In genomic region chr14:20455355-20456300, GRCh38 we compare ENCODE assay signal across 8 cellular contexts. TPM values are rescaled to one million over a fixed set of nuclear protein-coding genes. Genes with fewer than 3 reads are reported as not detected.
DNase-seq lines count a peak whose midpoint lies in the region; ATAC-seq and TF ChIP-seq lines count a peak whose summit lies in the region.

No MANE protein-coding gene starts in this region.

- POLR2A ChIA-PET in naive thymus-derived CD4-positive, alpha-beta T cell (lab: Charles Lee): interaction anchor here (0.5 to 4.4 kb wide), 28 partner anchors 8 to 227 kb away, joined by 3 to 47 read pairs (median 5); partner anchors contain the start of genes PARP2, PNP and TEP1

- peak overlapping the region; percentile 83 to 97 (median 88) for H3K27ac ChIP-seq in Peyer's patch
- peak overlapping the region; percentile 85 for H3K27ac ChIP-seq in naive thymus-derived CD4-positive, alpha-beta T cell (ENCODE audit: low read depth, low read length)

- H3K4me1 Mint-ChIP-seq in naive thymus-derived CD4-positive, alpha-beta T cell: peaks cover 15 to 39% (median 28%) of the 10 kb centered on the region in 7 donors

- H3K4me1 ChIP-seq in Peyer's patch (peaks cover 0 to 58% (median 20%) of the 10 kb centered on the region in 4 donors), endocrine pancreas (ENCODE audit: control insufficient read depth, insufficient read depth, low read length) (peaks cover 5% of the 10 kb centered on the region)
- peaks cover 20 to 27% of the 10 kb centered on the region in 2 donors for H3K4me1 ChIP-seq in naive thymus-derived CD4-positive, alpha-beta T cell (ENCODE audit: control insufficient read depth in 2 of 2, insufficient read depth in 2 of 2, low read length in 2 of 2)

- H3K27me3 Mint-ChIP-seq in naive thymus-derived CD4-positive, alpha-beta T cell: no peaks in the 10 kb centered on the region

- TF ChIP-seq CTCF in Peyer's patch (IDR thresholded peaks at IDR 0.05): no peak

- no peak for TF ChIP-seq POLR2A in Peyer's patch (IDR thresholded peaks at IDR 0.05)

- H3K9ac ChIP-seq in endocrine pancreas (ENCODE audit: control insufficient read depth, insufficient read depth, low read length): peak overlapping the region; percentile 87

- ATAC-seq in GM19351 (IDR thresholded peaks at IDR 0.05; ENCODE audit: unreplicated experiment) (peak; percentile 50), HG03354 (IDR thresholded peaks at IDR 0.05; ENCODE audit: poor library complexity, severe bottlenecking, unreplicated experiment) (peak; percentile 64)
- ATAC-seq in naive thymus-derived CD4-positive, alpha-beta T cell: peak; percentile 78

- H3K36me3 ChIP-seq in Peyer's patch (peaks cover 0 to 48% (median 0%) of the 10 kb centered on the region in 3 donors), endocrine pancreas (ENCODE audit: control insufficient read depth, insufficient read depth, low read length) (no peaks in the 10 kb centered on the region)
- peaks cover 24 to 56% (median 25%) of the 10 kb centered on the region in 3 experiments for H3K36me3 ChIP-seq in naive thymus-derived CD4-positive, alpha-beta T cell (ENCODE audit: control insufficient read depth in 2 of 3, insufficient read depth in 3 of 3, low read length in 3 of 3)

- H3K36me3 Mint-ChIP-seq in naive thymus-derived CD4-positive, alpha-beta T cell: peaks cover 6 to 31% (median 18%) of the 10 kb centered on the region in 5 donors

- CTCF ChIA-PET in naive thymus-derived CD4-positive, alpha-beta T cell (lab: Charles Lee): interaction anchor here (0.9 to 1.5 kb wide), 4 partner anchors 14 to 226 kb away, joined by 3 to 6 read pairs (median 3); no protein-coding TSS in a partner anchor

- intact Hi-C loops in naive thymus-derived CD4-positive, alpha-beta T cell (cut with micrococcal nuclease): loop anchor here (1.0 to 10.0 kb wide), 15 partner anchors 14 to 999 kb away; partner anchors contain the start of genes PARP2 (in 2 of the 2), CCNB1IP1 (in 1 of the 2), CHD8 (in 1 of the 2) and PNP (in 1 of the 2)

- H3K27me3 ChIP-seq in Peyer's patch (no peaks in the 10 kb centered on the region), endocrine pancreas (ENCODE audit: control insufficient read depth, insufficient read depth, low read length) (no peaks in the 10 kb centered on the region)
- H3K27me3 ChIP-seq in naive thymus-derived CD4-positive, alpha-beta T cell (ENCODE audit: control insufficient read depth in 2 of 2, insufficient read depth in 2 of 2, low read length in 2 of 2): no peaks in the 10 kb centered on the region

- no peak overlapping the region for H3K27ac Mint-ChIP-seq in naive thymus-derived CD4-positive, alpha-beta T cell

- H3K4me3 Mint-ChIP-seq in naive thymus-derived CD4-positive, alpha-beta T cell: no peak overlapping the region

- H3K9me3 Mint-ChIP-seq in naive thymus-derived CD4-positive, alpha-beta T cell: peaks cover 0 to 1% (median 0%) of the 10 kb centered on the region in 11 donors

- H3K9me3 ChIP-seq in Peyer's patch (no peaks in the 10 kb centered on the region), endocrine pancreas (ENCODE audit: control insufficient read depth, low read length) (no peaks in the 10 kb centered on the region)
- H3K9me3 ChIP-seq in naive thymus-derived CD4-positive, alpha-beta T cell (ENCODE audit: control insufficient read depth in 2 of 3, low read length in 3 of 3): no peaks in the 10 kb centered on the region

- peak overlapping the region; percentile 49 to 89 (median 72) for H3K4me3 ChIP-seq in Peyer's patch
- H3K4me3 ChIP-seq in endocrine pancreas (ENCODE audit: control insufficient read depth, insufficient read depth, low read length): peak overlapping the region; percentile 93
- H3K4me3 ChIP-seq in naive thymus-derived CD4-positive, alpha-beta T cell (ENCODE audit: low read length): peak overlapping the region; percentile 80

- DNase-seq in DMS 273 (lab: John Stamatoyannopoulos, UW; ENCODE audit: unreplicated experiment): peak; percentile 96
- DNase-seq in DMS 273 treated with DMSO at 0.1 percent for 48 hours (lab: John Stamatoyannopoulos, UW): no peak
- peak in 1 of 3 donors; percentile 54 for DNase-seq in Peyer's patch
- DNase-seq in naive thymus-derived CD4-positive, alpha-beta T cell: peak in 1 of 9 donors; percentile 91
- no peak for DNase-seq in stimulated activated CD4-positive, alpha-beta T cell treated with anti-CD3 and anti-CD28 coated beads, Interleukin-2, amount 100 ng/mL, for 48 hours

RNA-seq across cellular contexts. Expression of gene APEX1, which starts 0.6 kb away (rescaled TPM):
- 100 to 1,000 TPM in 1 of 4 donors, 10 to 100 TPM in 3; 79.8 to 142 (median 92.0) TPM for total RNA-seq in Peyer's patch
- total RNA-seq in naive thymus-derived CD4-positive, alpha-beta T cell: 100 to 1,000 TPM in 4 of 5 experiments, 10 to 100 TPM in 1; 97.4 to 159 (median 129) TPM
- polyA plus RNA-seq in naive thymus-derived CD4-positive, alpha-beta T cell: 100 to 1,000 TPM; 161 to 205 TPM

RNA-seq across cellular contexts. Expression of gene OSGEP, which starts 1.0 kb away (rescaled TPM):
- total RNA-seq in Peyer's patch: 100 to 1,000 TPM in 3 of 4 donors, 10 to 100 TPM in 1; 58.3 to 112 (median 102) TPM
- 10 to 100 TPM; 54.2 to 77.2 (median 69.1) TPM for total RNA-seq in naive thymus-derived CD4-positive, alpha-beta T cell
- polyA plus RNA-seq in naive thymus-derived CD4-positive, alpha-beta T cell: 10 to 100 TPM; 30.8 to 42.9 TPM

RNA-seq across cellular contexts. Expression of gene PIP4P1, which starts 5.6 kb away (rescaled TPM):
- 10 to 100 TPM; 22.3 to 60.9 (median 31.1) TPM for total RNA-seq in Peyer's patch
- 10 to 100 TPM; 34.9 to 87.1 (median 74.2) TPM for total RNA-seq in naive thymus-derived CD4-positive, alpha-beta T cell
- polyA plus RNA-seq in naive thymus-derived CD4-positive, alpha-beta T cell: 10 to 100 TPM; 20.7 to 38.5 TPM

RNA-seq across cellular contexts. Expression of gene PNP, which starts 13.6 kb away (rescaled TPM):
- total RNA-seq in Peyer's patch: 10 to 100 TPM; 51.4 to 70.1 (median 53.7) TPM
- total RNA-seq in naive thymus-derived CD4-positive, alpha-beta T cell: 100 to 1,000 TPM in 2 of 5 experiments, 10 to 100 TPM in 3; 58.9 to 179 (median 83.0) TPM
- 10 to 100 TPM; 35.6 to 59.6 TPM for polyA plus RNA-seq in naive thymus-derived CD4-positive, alpha-beta T cell

RNA-seq across cellular contexts. Expression of gene KLHL33, which starts 19.7 kb away (rescaled TPM):
- total RNA-seq in Peyer's patch: under 1 TPM in 1 of 4 donors, not detected in 3; 0.13 TPM
- total RNA-seq in naive thymus-derived CD4-positive, alpha-beta T cell: under 1 TPM in 4 of 5 experiments, not detected in 1; 0.14 to 0.51 (median 0.23) TPM
- polyA plus RNA-seq in naive thymus-derived CD4-positive, alpha-beta T cell: not detected
